Comparison of ENCODE assay signal across 14 cellular contexts in the genomic region with DNA sequence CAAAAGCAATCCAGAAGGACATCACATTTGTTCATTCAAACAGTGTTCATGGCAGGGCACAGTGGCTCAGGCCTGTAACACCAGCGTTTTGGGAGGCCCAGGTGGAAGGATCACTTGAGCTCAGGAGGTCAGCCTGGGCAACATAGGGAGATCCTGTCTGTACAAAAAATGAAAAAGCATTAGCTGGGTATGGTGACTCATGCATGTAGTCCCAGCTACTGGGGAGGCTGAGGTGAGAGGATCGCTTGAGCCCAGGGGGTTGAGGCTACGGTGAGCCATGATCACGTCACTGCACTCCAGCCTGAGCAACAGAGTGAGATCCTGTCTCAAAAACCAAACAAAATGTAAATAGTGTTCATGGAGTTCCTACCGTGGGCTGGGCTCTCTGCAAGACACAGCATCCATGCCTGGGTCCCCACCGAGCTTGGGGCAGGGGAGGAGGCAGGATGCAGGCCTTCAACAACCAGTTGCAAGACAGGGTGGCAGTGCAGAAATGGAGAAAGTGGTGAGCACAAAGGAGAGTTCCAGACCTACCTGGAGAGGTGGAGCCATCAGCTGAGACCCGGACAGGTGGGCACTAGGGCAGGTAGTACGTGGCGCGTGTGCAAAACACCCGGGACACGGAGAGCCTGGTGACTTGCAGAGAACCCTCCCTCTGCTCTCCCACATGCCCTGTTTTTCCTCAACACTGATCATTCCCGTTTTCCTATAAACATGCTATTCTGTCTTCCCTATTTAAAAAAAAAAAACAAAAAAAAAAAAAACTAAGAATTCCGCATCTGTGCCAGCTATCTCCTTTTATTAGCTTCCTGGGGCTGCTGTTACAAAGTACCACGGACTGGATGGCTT.
DNase-seq lines count a peak whose midpoint lies in the region; ATAC-seq and TF ChIP-seq lines count a peak whose summit lies in the region.
"Had no signal": no experiment of that assay in that cellular context is flagged by ENCODE, and none has a peak within 500 bp of the region (broad histone marks: within the 10 kb centered on the region; RNA-seq: fewer than 3 reads in every experiment).

No MANE protein-coding gene starts in this region.

- intact Hi-C loops in cardiac septum (cut with DNase I) (no loop called here), transverse colon (cut with DNase I; ENCODE audit: low total_unique reads) (loop anchor here (5.0 to 10.0 kb wide), 2 partner anchors 377 to 455 kb away; a partner anchor contains a TSS)

- no peak overlapping the region for H3K4me3 ChIP-seq in right atrium auricular region
- H3K4me3 ChIP-seq in transverse colon, result no peak overlapping the region

- peaks cover 0 to 33% of the 10 kb centered on the region in 2 donors for H3K4me1 ChIP-seq in right atrium auricular region
- peaks cover 22 to 27% (median 24%) of the 10 kb centered on the region in 4 donors for H3K4me1 ChIP-seq in transverse colon

- H3K36me3 ChIP-seq in right atrium auricular region, result no peaks in the 10 kb centered on the region
- H3K36me3 ChIP-seq in transverse colon, result no peaks in the 10 kb centered on the region

- TF ChIP-seq POLR2A in transverse colon (IDR thresholded peaks at IDR 0.05), result no peak

- H3K4me3 Mint-ChIP-seq in activated naive CD8-positive, alpha-beta T cell treated with anti-CD3 and anti-CD28 coated beads, Interleukin-2, amount 50 U/mL, for 24 hours, result no peak overlapping the region
- H3K4me3 Mint-ChIP-seq in nephron, result no peak overlapping the region
- H3K4me3 Mint-ChIP-seq in naive thymus-derived CD8-positive, alpha-beta T cell, result no peak overlapping the region
- H3K4me3 Mint-ChIP-seq: activated naive CD8-positive, alpha-beta T cell treated with anti-CD3 and anti-CD28 coated beads, Interleukin-2, amount 10 ng/mL, durations not matched to agents 7 days and 5 days; IgD-negative memory B cell had no signal

- H3K9me3 ChIP-seq in right atrium auricular region (no peaks in the 10 kb centered on the region), transverse colon (no peaks in the 10 kb centered on the region)

- ATAC-seq in activated naive CD8-positive, alpha-beta T cell treated with anti-CD3 and anti-CD28 coated beads, Interleukin-2, amount 50 U/mL, for 24 hours, result peak; percentile 12
- ATAC-seq in GM18870 (IDR thresholded peaks at IDR 0.05; ENCODE audit: unreplicated experiment), result no peak
- no peak for ATAC-seq in naive thymus-derived CD8-positive, alpha-beta T cell
- ATAC-seq in HG03521 (IDR thresholded peaks at IDR 0.05; ENCODE audit: unreplicated experiment), result no peak
- ATAC-seq: PC-3 had no signal

- H3K4me1 Mint-ChIP-seq in activated naive CD8-positive, alpha-beta T cell treated with anti-CD3 and anti-CD28 coated beads, Interleukin-2, amount 50 U/mL, for 24 hours, result peaks cover 90% of the 10 kb centered on the region
- H3K4me1 Mint-ChIP-seq in nephron, result peaks cover 48% of the 10 kb centered on the region
- H3K4me1 Mint-ChIP-seq in naive thymus-derived CD8-positive, alpha-beta T cell, result peaks cover 9 to 41% (median 25%) of the 10 kb centered on the region in 4 donors

- H3K9me3 Mint-ChIP-seq in activated naive CD8-positive, alpha-beta T cell treated with anti-CD3 and anti-CD28 coated beads, Interleukin-2, amount 50 U/mL, for 24 hours, result no peaks in the 10 kb centered on the region
- H3K9me3 Mint-ChIP-seq in nephron, result no peaks in the 10 kb centered on the region
- peaks cover 0 to 1% (median 0%) of the 10 kb centered on the region in 9 donors for H3K9me3 Mint-ChIP-seq in naive thymus-derived CD8-positive, alpha-beta T cell
- H3K9me3 Mint-ChIP-seq: IgD-negative memory B cell had no signal

- no peak for TF ChIP-seq EP300 in transverse colon (IDR thresholded peaks at IDR 0.05; ENCODE audit: low read depth)

- POLR2A ChIA-PET in naive thymus-derived CD8-positive, alpha-beta T cell (lab: Charles Lee), result interaction anchor here (0.7 to 1.6 kb wide), 2 partner anchors 9 kb away, joined by 4 to 5 read pairs; no protein-coding TSS in a partner anchor

- H3K27ac ChIP-seq in right atrium auricular region, result peak overlapping the region; percentile 87 to 96
- peak overlapping the region; percentile 84 to 91 (median 89) for H3K27ac ChIP-seq in transverse colon

- in situ Hi-C loops in transverse colon (cut with MboI; ENCODE audit: low pct_ligation_motif_present in 1 of 4, low pct_unique_long_range_greater_than_20kb in 1 of 4, low sequenced_read_pairs in 3 of 4), result loop anchor here in 2 of 4 donors (10.0 kb wide), 2 partner anchors 95 to 265 kb away; no protein-coding TSS in a partner anchor

- TF ChIP-seq CTCF in right atrium auricular region (IDR thresholded peaks at IDR 0.05) (no peak), nephron (IDR thresholded peaks at IDR 0.05; ENCODE audit: unreplicated experiment in 3 of 3) (no peak), transverse colon (IDR thresholded peaks at IDR 0.05) (no peak)

- H3K27ac Mint-ChIP-seq in activated naive CD8-positive, alpha-beta T cell treated with anti-CD3 and anti-CD28 coated beads, Interleukin-2, amount 50 U/mL, for 24 hours, result peak overlapping the region; percentile 94
- peak overlapping the region; percentile 51 to 98 (median 97) for H3K27ac Mint-ChIP-seq in nephron
- peak overlapping the region in 1 of 10 donors; percentile 46 for H3K27ac Mint-ChIP-seq in naive thymus-derived CD8-positive, alpha-beta T cell
- H3K27ac Mint-ChIP-seq: activated naive CD8-positive, alpha-beta T cell treated with anti-CD3 and anti-CD28 coated beads, Interleukin-2, amount 10 ng/mL, durations not matched to agents 7 days and 5 days had no signal

- WGBS in transverse colon (ENCODE audit: low coverage in 1 of 2), 2 donors, result 68 to 87% methylated on average over 6 to 15 of the region's 15 CpGs

- DNase-seq in right atrium auricular region (ENCODE audit: low spot score) (no peak), cardiac septum (ENCODE audit: low spot score) (no peak), transverse colon (no peak)
- DNase-seq in activated naive CD8-positive, alpha-beta T cell treated with anti-CD3 and anti-CD28 coated beads, Interleukin-2, amount 50 U/mL, for 24 hours, result no peak
- DNase-seq in naive thymus-derived CD8-positive, alpha-beta T cell, result no peak
- DNase-seq: activated naive CD8-positive, alpha-beta T cell treated with anti-CD3 and anti-CD28 coated beads, Interleukin-2, amount 10 ng/mL, durations not matched to agents 7 days and 5 days; DMS153; erythroblast; NCI-H1105; PC-3 had no signal

- H3K27me3 ChIP-seq in right atrium auricular region, result no peaks in the 10 kb centered on the region
- no peaks in the 10 kb centered on the region for H3K27me3 ChIP-seq in transverse colon

- no peaks in the 10 kb centered on the region for H3K36me3 Mint-ChIP-seq in activated naive CD8-positive, alpha-beta T cell treated with anti-CD3 and anti-CD28 coated beads, Interleukin-2, amount 50 U/mL, for 24 hours (ENCODE audit: low read depth)
- no peaks in the 10 kb centered on the region for H3K36me3 Mint-ChIP-seq in nephron (ENCODE audit: low read depth)
- H3K36me3 Mint-ChIP-seq in naive thymus-derived CD8-positive, alpha-beta T cell, result no peaks in the 10 kb centered on the region
- H3K36me3 Mint-ChIP-seq: IgD-negative memory B cell had no signal

- no peaks in the 10 kb centered on the region for H3K27me3 Mint-ChIP-seq in activated naive CD8-positive, alpha-beta T cell treated with anti-CD3 and anti-CD28 coated beads, Interleukin-2, amount 50 U/mL, for 24 hours
- H3K27me3 Mint-ChIP-seq in nephron (ENCODE audit: low read depth), result no peaks in the 10 kb centered on the region
- no peaks in the 10 kb centered on the region for H3K27me3 Mint-ChIP-seq in naive thymus-derived CD8-positive, alpha-beta T cell
- H3K27me3 Mint-ChIP-seq: activated naive CD8-positive, alpha-beta T cell treated with anti-CD3 and anti-CD28 coated beads, Interleukin-2, amount 10 ng/mL, durations not matched to agents 7 days and 5 days; IgD-negative memory B cell had no signal
